In the genomic region with DNA sequence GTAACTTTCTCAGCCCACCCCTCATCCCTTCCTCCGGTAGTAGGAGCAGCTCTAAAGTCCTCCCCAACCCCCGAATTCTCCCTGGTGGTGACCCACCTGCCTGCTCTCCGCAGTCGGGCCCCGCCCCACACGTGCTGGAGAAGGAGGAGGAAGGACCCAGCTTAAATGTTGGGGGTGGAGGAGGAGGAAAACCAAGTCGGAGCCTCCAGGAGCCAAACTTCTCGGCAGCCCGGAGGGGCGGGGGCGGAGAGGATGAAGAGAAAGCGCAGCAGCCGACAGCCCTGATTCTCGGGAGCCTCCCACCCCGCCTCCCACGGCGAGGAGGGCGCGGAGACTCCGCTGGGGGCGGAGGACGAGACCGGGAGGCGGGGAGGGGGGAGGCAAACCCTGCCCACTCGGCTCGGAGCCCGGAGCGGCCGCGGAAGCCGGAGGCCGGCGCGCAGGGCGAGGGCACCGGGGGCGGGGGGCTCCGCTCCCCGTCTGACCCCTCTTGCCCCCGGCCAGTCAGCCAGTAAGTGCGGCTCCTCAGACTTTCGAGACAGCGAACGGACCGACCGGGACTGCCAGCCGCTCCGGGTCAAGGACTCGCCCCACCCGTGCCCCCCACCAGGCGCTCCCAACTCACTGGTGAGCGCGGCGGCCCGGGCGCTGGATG, we compare ENCODE assay signal across 9 cellular contexts. TPM values are rescaled to one million over a fixed set of nuclear protein-coding genes. Genes with fewer than 3 reads are reported as not detected.
DNase-seq lines count a peak whose midpoint lies in the region; ATAC-seq and TF ChIP-seq lines count a peak whose summit lies in the region.
"Had no signal": no experiment of that assay in that cellular context is flagged by ENCODE, and none has a peak within 500 bp of the region (broad histone marks: within the 10 kb centered on the region; RNA-seq: fewer than 3 reads in every experiment).

A gene with protein sequence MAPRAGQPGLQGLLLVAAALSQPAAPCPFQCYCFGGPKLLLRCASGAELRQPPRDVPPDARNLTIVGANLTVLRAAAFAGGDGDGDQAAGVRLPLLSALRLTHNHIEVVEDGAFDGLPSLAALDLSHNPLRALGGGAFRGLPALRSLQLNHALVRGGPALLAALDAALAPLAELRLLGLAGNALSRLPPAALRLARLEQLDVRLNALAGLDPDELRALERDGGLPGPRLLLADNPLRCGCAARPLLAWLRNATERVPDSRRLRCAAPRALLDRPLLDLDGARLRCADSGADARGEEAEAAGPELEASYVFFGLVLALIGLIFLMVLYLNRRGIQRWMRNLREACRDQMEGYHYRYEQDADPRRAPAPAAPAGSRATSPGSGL (plus strand): TSS at position 394 of the 655 bp plus-strand sequence. CDS start 276 bp downstream, outside the sequence.

- intact Hi-C loops in mammary epithelial cell (cut with micrococcal nuclease): no loop called here

- no TSS peak for BruUV-seq in mammary epithelial cell (replicated peaks; lab: Mats Ljungman, UMichigan)

- no peaks in the 10 kb centered on the region for H3K9me3 ChIP-seq in mammary epithelial cell (replicated peaks; ENCODE audit: insufficient read depth, low read length)
- no peaks in the 10 kb centered on the region for H3K9me3 ChIP-seq in tibial nerve
- no peaks in the 10 kb centered on the region for H3K9me3 ChIP-seq in MM.1S (replicated peaks; ENCODE audit: insufficient read depth, low read length)

- no peaks in the 10 kb centered on the region for H3K79me2 ChIP-seq in mammary epithelial cell (ENCODE audit: insufficient read depth, low read length)
- H3K79me2 ChIP-seq in MM.1S (ENCODE audit: low read length): no peaks in the 10 kb centered on the region

- TF ChIP-seq CTCF in mammary epithelial cell (conservative IDR thresholded peaks at IDR 0.05 in 1 of 2, IDR thresholded peaks at IDR 0.05 in 1 of 2; ENCODE audit: extremely low read depth in 1 of 2, insufficient read depth in 1 of 2, low read depth in 1 of 2, low read length in 2 of 2): no peak
- TF ChIP-seq CTCF in tibial nerve (IDR thresholded peaks at IDR 0.05): no peak
- TF ChIP-seq CTCF in MM.1S (IDR thresholded peaks at IDR 0.05; ENCODE audit: low read length): no peak

- H3K36me3 ChIP-seq in mammary epithelial cell (ENCODE audit: insufficient read depth, low read length): no peaks in the 10 kb centered on the region
- no peaks in the 10 kb centered on the region for H3K36me3 ChIP-seq in tibial nerve
- no peaks in the 10 kb centered on the region for H3K36me3 ChIP-seq in MM.1S (replicated peaks; ENCODE audit: insufficient read depth, low read length)

- dilution Hi-C loops in mammary epithelial cell (cut with HindIII; ENCODE audit: low sequenced_read_pairs): no loop called here

- H3F3A ChIP-seq in MM.1S (ENCODE audit: insufficient read depth, low read length): no peaks in the 10 kb centered on the region

- H4K20me1 ChIP-seq in mammary epithelial cell (ENCODE audit: insufficient read depth, low read length): no peaks in the 10 kb centered on the region
- 0 out of 2 replicates have a peak, but pooled peaks cover 3% of the 10 kb centered on the region for H4K20me1 ChIP-seq in MM.1S (ENCODE audit: insufficient read depth, low read length)

- H3K9ac ChIP-seq in mammary epithelial cell (ENCODE audit: insufficient read depth, low read length): no peak within 1 kb of the TSS
- H3K9ac ChIP-seq in MM.1S (ENCODE audit: low read length): no peak within 1 kb of the TSS

- H2AFZ ChIP-seq in mammary epithelial cell (ENCODE audit: low read depth, low read length) (peak within 1 kb of the TSS; percentile 93), MM.1S (ENCODE audit: low read length) (no peak within 1 kb of the TSS)

- H3K4me3 ChIP-seq in mammary epithelial cell (replicated peaks in 1 of 3; ENCODE audit: insufficient read depth in 1 of 3, low read depth in 2 of 3, low read length in 3 of 3) (peak within 1 kb of the TSS in 1 of 3 experiments; percentile 58), tibial nerve (peak within 1 kb of the TSS; percentile 15 to 57 (median 40)), MM.1S (ENCODE audit: low read length) (no peak within 1 kb of the TSS)

- peak; percentile 39 for DNase-seq in COR-L47 (lab: John Stamatoyannopoulos, UW)
- peak; percentile 8 for DNase-seq in NCI-H2196 treated with DMSO at 0.1 percent for 48 hours (lab: John Stamatoyannopoulos, UW; ENCODE audit: unreplicated experiment)
- no peak for DNase-seq in mammary epithelial cell
- DNase-seq in mesenteric fat pad (ENCODE audit: low spot score): peak; percentile 87
- DNase-seq in tibial nerve (ENCODE audit: low spot score in 2 of 2): no peak
- DNase-seq in GM19238 (ENCODE audit: insufficient read length, low spot score): no peak
- DNase-seq in MM.1S: no peak

- TF ChIP-seq POLR2A in tibial nerve (IDR thresholded peaks at IDR 0.05): no peak

- no peak within 1 kb of the TSS for H3K27ac ChIP-seq in mammary epithelial cell (ENCODE audit: insufficient read depth, low read depth, low read length)
- no peak within 1 kb of the TSS for H3K27ac ChIP-seq in tibial nerve
- no peak within 1 kb of the TSS for H3K27ac ChIP-seq in MM.1S (ENCODE audit: low read length)
- H3K27ac ChIP-seq: epithelial cell of prostate had no signal

- CTCF ChIA-PET in mammary epithelial cell (lab: Charles Lee; ENCODE audit: low non-redundant PET): no interaction called here

- no peak for ATAC-seq in HG02973 (IDR thresholded peaks at IDR 0.05; ENCODE audit: unreplicated experiment)

- 20% methylated on average over 2 of the region's 56 CpGs for WGBS in mammary epithelial cell (ENCODE audit: low coverage, missing lambda C conversion rate)
- WGBS in tibial nerve, 2 donors: 1 to 4% methylated on average over 24 to 32 of the region's 56 CpGs

- H3K4me1 ChIP-seq in mammary epithelial cell (ENCODE audit: insufficient read depth, low read length) (peaks cover 11% of the 10 kb centered on the region), tibial nerve (peaks cover 0 to 23% (median 7%) of the 10 kb centered on the region in 4 donors), MM.1S (ENCODE audit: low read length) (0 out of 2 replicates have a peak, but pooled peaks cover 3% of the 10 kb centered on the region)

- no peaks in the 10 kb centered on the region for H3K9me2 ChIP-seq in MM.1S (replicated peaks; ENCODE audit: insufficient read depth, low read length)

- H3K4me2 ChIP-seq in mammary epithelial cell (ENCODE audit: insufficient read depth, low read depth, low read length): peak within 1 kb of the TSS; percentile 96
- H3K4me2 ChIP-seq in MM.1S (ENCODE audit: low read depth, low read length): no peak within 1 kb of the TSS

- in situ Hi-C loops in mammary epithelial cell (cut with MboI; ENCODE audit: low sequenced_read_pairs in 2 of 2): loop anchor here in 1 of 2 donors (10.0 to 25.0 kb wide), 2 partner anchors 216 to 328 kb away; no protein-coding TSS in a partner anchor

- peaks cover 11% of the 10 kb centered on the region for H3K27me3 ChIP-seq in mammary epithelial cell (ENCODE audit: insufficient read depth, low read length)
- H3K27me3 ChIP-seq in tibial nerve: peaks cover 0 to 34% of the 10 kb centered on the region in 2 donors
- H3K27me3 ChIP-seq in MM.1S (replicated peaks; ENCODE audit: insufficient read depth, low read length): peaks cover 80% of the 10 kb centered on the region

- TF ChIP-seq EP300 in tibial nerve (IDR thresholded peaks at IDR 0.05): no peak

RNA-seq across cellular contexts. Expression of the gene that starts here (rescaled TPM):
- total RNA-seq in mammary epithelial cell: under 1 TPM in 1 of 2 donors, not detected in 1; 0.21 TPM
- polyA plus RNA-seq in mammary epithelial cell: 0.01 TPM
- not detected for polyA minus RNA-seq in mammary epithelial cell
- 1.6 TPM for total RNA-seq in mesenteric fat pad
- 1 to 10 TPM in 3 of 4 donors, not detected in 1; 1.0 to 1.5 (median 1.1) TPM for total RNA-seq in tibial nerve

Comparison
In these comparisons a context has a peak if more than half of its experiments do, and no peak if none do; other contexts are left out.
1. DNase-seq: peak in COR-L47 (single experiment), NCI-H2196 treated with DMSO at 0.1 percent for 48 hours (single experiment) and mesenteric fat pad (single experiment); none in mammary epithelial cell (single experiment), tibial nerve (0 of 2), GM19238 (single experiment) and MM.1S (single experiment).